In genomic region chr20:23365390-23366165, GRCh38 we compare ENCODE assay signal across 13 cellular contexts. TPM values are rescaled to one million over a fixed set of nuclear protein-coding genes. Genes with fewer than 3 reads are reported as not detected.
DNase-seq lines count a peak whose midpoint lies in the region; ATAC-seq, FAIRE-seq and TF ChIP-seq lines count a peak whose summit lies in the region.
"Had no signal": no experiment of that assay in that cellular context is flagged by ENCODE, and none has a peak within 500 bp of the region (broad histone marks: within the 10 kb centered on the region; RNA-seq: fewer than 3 reads in every experiment).

No MANE protein-coding gene starts in this region.

- CTCF ChIA-PET in activated CD4-positive, alpha-beta memory T cell treated with anti-CD3 and anti-CD28 coated beads, Interleukin-2, amount 10 ng/mL, durations not matched to agents 7 days and 5 days (lab: Charles Lee): interaction anchor here (1.4 kb wide), 1 partner anchor 54 kb away, joined by 6 read pairs; no protein-coding TSS in a partner anchor
- CTCF ChIA-PET in activated CD4-positive, alpha-beta memory T cell treated with anti-CD3 and anti-CD28 coated beads for 36 hours (lab: Charles Lee): no interaction called here
- CTCF ChIA-PET in H1 (lab: Charles Lee; ENCODE audit: partially characterized antibody): interaction anchor here (1.0 to 1.4 kb wide), 2 partner anchors 9 to 27 kb away, joined by 3 read pairs; no protein-coding TSS in a partner anchor

- TF ChIP-seq CTCF in OCI-LY1 (IDR thresholded peaks at IDR 0.05; ENCODE audit: low read length) (no peak; the same call in 1 of the 2 replicates), H1 (IDR thresholded peaks at IDR 0.05; ENCODE audit: control extremely low read depth in 1 of 3, insufficient read depth in 1 of 3, low read depth in 1 of 3, low read length in 3 of 3) (peak in 1 of 3 experiments; percentile 18; a peak in 1 of 4 replicates), progenitor cell of endocrine pancreas (IDR thresholded peaks at IDR 0.05; ENCODE audit: unreplicated experiment) (no peak)

- no peak overlapping the region for H2BK15ac ChIP-seq in H1 (ENCODE audit: low read length)

- H3K4me1 ChIP-seq in OCI-LY1 (ENCODE audit: insufficient read depth, low read length, severe bottlenecking) (peaks cover 54% of the 10 kb centered on the region), H1 (replicated peaks in 1 of 4; ENCODE audit: control insufficient read depth in 3 of 4, insufficient read depth in 4 of 4, low read length in 3 of 4) (peaks cover 0 to 6% (median 5%) of the 10 kb centered on the region in 4 experiments; a peak in 4 of 7 replicates)

- H3K23ac ChIP-seq in H1 (ENCODE audit: insufficient read length): no peak overlapping the region

- FAIRE-seq in H1 (lab: Jason Lieb, UNC): no peak
- FAIRE-seq: G401.6 had no signal

- H3K27ac Mint-ChIP-seq in activated CD4-positive, alpha-beta memory T cell treated with anti-CD3 and anti-CD28 coated beads, Interleukin-2, amount 10 ng/mL, durations not matched to agents 7 days and 5 days: peak overlapping the region; percentile 13
- no peak overlapping the region for H3K27ac Mint-ChIP-seq in activated CD4-positive, alpha-beta memory T cell treated with anti-CD3 and anti-CD28 coated beads for 36 hours
- H3K27ac Mint-ChIP-seq in progenitor cell of endocrine pancreas: peak overlapping the region; percentile 87

- no peaks in the 10 kb centered on the region for H3F3A ChIP-seq in OCI-LY1 (ENCODE audit: insufficient read depth, low read length)

- H3K27ac ChIP-seq in OCI-LY1 (ENCODE audit: low read depth, low read length, poor library complexity, severe bottlenecking): no peak overlapping the region
- H3K27ac ChIP-seq in H1 (ENCODE audit: low read depth, low read length): no peak overlapping the region

- H3K18ac ChIP-seq in H1 (ENCODE audit: extremely low read depth, low read length): no peak overlapping the region

- no peaks in the 10 kb centered on the region for H3K9me2 ChIP-seq in OCI-LY1 (ENCODE audit: low read depth, low read length)

- intact Hi-C loops in activated CD4-positive, alpha-beta memory T cell treated with anti-CD3 and anti-CD28 coated beads for 36 hours (cut with micrococcal nuclease): loop anchor here (1.0 to 5.0 kb wide), 4 partner anchors 14 to 1808 kb away; no protein-coding TSS in a partner anchor

- H3K4me3 Mint-ChIP-seq in activated CD4-positive, alpha-beta memory T cell treated with anti-CD3 and anti-CD28 coated beads, Interleukin-2, amount 10 ng/mL, durations not matched to agents 7 days and 5 days: no peak overlapping the region
- no peak overlapping the region for H3K4me3 Mint-ChIP-seq in activated CD4-positive, alpha-beta memory T cell treated with anti-CD3 and anti-CD28 coated beads for 36 hours
- H3K4me3 Mint-ChIP-seq in progenitor cell of endocrine pancreas (ENCODE audit: low read depth): peak overlapping the region; percentile 44

- H3K9me3 ChIP-seq in OCI-LY1 (ENCODE audit: low read length) (no peaks in the 10 kb centered on the region), H1 (ENCODE audit: insufficient read depth in 2 of 2, low read depth in 1 of 2, low read length in 1 of 2) (no peaks in the 10 kb centered on the region)

- H3K4me3 ChIP-seq in OCI-LY1 (ENCODE audit: low read depth, low read length, poor library complexity, severe bottlenecking) (no peak overlapping the region), H1 (ENCODE audit: extremely low read depth in 1 of 4, insufficient read depth in 2 of 4, low read depth in 3 of 4, low read length in 4 of 4) (no peak overlapping the region)

- H3K79me1 ChIP-seq in H1 (ENCODE audit: low read depth, low read length): peaks cover 10% of the 10 kb centered on the region

- peaks cover 50% of the 10 kb centered on the region for H3K36me3 Mint-ChIP-seq in activated CD4-positive, alpha-beta memory T cell treated with anti-CD3 and anti-CD28 coated beads, Interleukin-2, amount 10 ng/mL, durations not matched to agents 7 days and 5 days (ENCODE audit: low read depth)
- H3K36me3 Mint-ChIP-seq in activated CD4-positive, alpha-beta memory T cell treated with anti-CD3 and anti-CD28 coated beads for 36 hours: peaks cover 31% of the 10 kb centered on the region
- peaks cover 19% of the 10 kb centered on the region for H3K36me3 Mint-ChIP-seq in progenitor cell of endocrine pancreas (ENCODE audit: insufficient read depth)

- no peaks in the 10 kb centered on the region for H3K27me3 Mint-ChIP-seq in activated CD4-positive, alpha-beta memory T cell treated with anti-CD3 and anti-CD28 coated beads, Interleukin-2, amount 10 ng/mL, durations not matched to agents 7 days and 5 days
- peaks cover 2% of the 10 kb centered on the region for H3K27me3 Mint-ChIP-seq in activated CD4-positive, alpha-beta memory T cell treated with anti-CD3 and anti-CD28 coated beads for 36 hours
- no peaks in the 10 kb centered on the region for H3K27me3 Mint-ChIP-seq in progenitor cell of endocrine pancreas

- TF ChIP-seq EP300 in H1 (IDR thresholded peaks at IDR 0.05; ENCODE audit: borderline replicate concordance in 1 of 2, low read depth in 2 of 2, low read length in 2 of 2): no peak

- peaks cover 8% of the 10 kb centered on the region; the same call in 1 of the 2 replicates for H3K23me2 ChIP-seq in H1 (ENCODE audit: low read depth, low read length)

- TF ChIP-seq POLR2A in H1 (IDR thresholded peaks at IDR 0.05; ENCODE audit: control extremely low read depth in 1 of 2, low read depth in 2 of 2, low read length in 2 of 2): no peak

- H3K79me2 ChIP-seq in OCI-LY1 (ENCODE audit: insufficient read depth, low read length) (peaks cover 58% of the 10 kb centered on the region), H1 (ENCODE audit: control insufficient read depth in 1 of 2, insufficient read depth in 2 of 2, low read length in 2 of 2) (peaks cover 0 to 54% of the 10 kb centered on the region in 2 experiments; a peak in 3 of 4 replicates)

- peaks cover 60% of the 10 kb centered on the region for H3K4me1 Mint-ChIP-seq in activated CD4-positive, alpha-beta memory T cell treated with anti-CD3 and anti-CD28 coated beads, Interleukin-2, amount 10 ng/mL, durations not matched to agents 7 days and 5 days
- peaks cover 54% of the 10 kb centered on the region for H3K4me1 Mint-ChIP-seq in activated CD4-positive, alpha-beta memory T cell treated with anti-CD3 and anti-CD28 coated beads for 36 hours (ENCODE audit: low read depth)
- peaks cover 21% of the 10 kb centered on the region for H3K4me1 Mint-ChIP-seq in progenitor cell of endocrine pancreas (ENCODE audit: low read depth)

- TF ChIP-seq RAD21 in H1 (IDR thresholded peaks at IDR 0.05 in 1 of 2, conservative IDR thresholded peaks at IDR 0.05 in 1 of 2; ENCODE audit: low read depth in 2 of 2, low read length in 2 of 2): no peak; a peak in 1 of 4 replicates

- no peak overlapping the region for H3K14ac ChIP-seq in H1 (ENCODE audit: insufficient read length)

- ATAC-seq in GM19455 (IDR thresholded peaks at IDR 0.05; ENCODE audit: unreplicated experiment): no peak

- no peak overlapping the region for H2BK12ac ChIP-seq in H1 (ENCODE audit: low read depth, low read length)

- peak overlapping the region; percentile 56 for H3K4me2 ChIP-seq in OCI-LY1 (ENCODE audit: low read length)
- H3K4me2 ChIP-seq in H1 (ENCODE audit: insufficient read depth in 1 of 2, low read depth in 2 of 2, low read length in 2 of 2): no peak overlapping the region; a peak in 1 of 4 replicates

- H3K9ac ChIP-seq in OCI-LY1 (ENCODE audit: low read length): peak overlapping the region; percentile 33; the same call in 1 of the 2 replicates
- no peak overlapping the region; a peak in 1 of 7 replicates for H3K9ac ChIP-seq in H1 (replicated peaks in 1 of 4; ENCODE audit: extremely low read depth in 1 of 4, low read depth in 3 of 4, low read length in 3 of 4)

- no peak overlapping the region for H4K5ac ChIP-seq in H1 (ENCODE audit: insufficient read length, low read depth, low read length)

- no peaks in the 10 kb centered on the region for H3K9me3 Mint-ChIP-seq in activated CD4-positive, alpha-beta memory T cell treated with anti-CD3 and anti-CD28 coated beads, Interleukin-2, amount 10 ng/mL, durations not matched to agents 7 days and 5 days
- H3K9me3 Mint-ChIP-seq in activated CD4-positive, alpha-beta memory T cell treated with anti-CD3 and anti-CD28 coated beads for 36 hours: no peaks in the 10 kb centered on the region
- H3K9me3 Mint-ChIP-seq in progenitor cell of endocrine pancreas (ENCODE audit: low read depth): no peaks in the 10 kb centered on the region

- H4K91ac ChIP-seq in H1 (replicated peaks; ENCODE audit: insufficient read length, low read length): no peak overlapping the region

- H3K27me3 ChIP-seq in OCI-LY1 (ENCODE audit: insufficient read depth, low read length): no peaks in the 10 kb centered on the region
- H3K27me3 ChIP-seq in H1 (replicated peaks in 1 of 4; ENCODE audit: control insufficient read depth in 3 of 4, extremely low read depth in 1 of 4, insufficient read depth in 3 of 4, low read length in 3 of 4): no peaks in the 10 kb centered on the region

- no peak overlapping the region for H2BK20ac ChIP-seq in H1 (ENCODE audit: low read length)

- WGBS in H1 (ENCODE audit: extremely low coverage in 1 of 2, insufficient coverage in 1 of 2, insufficient read length in 1 of 2, insufficient replicate concordance in 2 of 2, low coverage in 1 of 2, low lambda C conversion rate in 2 of 2, missing lambda C conversion rate in 1 of 2), 2 experiments: 95% methylated on average over 55 of the region's 65 CpGs; no CpG with 5 or more reads in 1 of the 2 experiments

- no peak for DNase-seq in activated CD4-positive, alpha-beta memory T cell treated with anti-CD3 and anti-CD28 coated beads, Interleukin-2, amount 10 ng/mL, durations not matched to agents 7 days and 5 days
- DNase-seq in activated CD4-positive, alpha-beta memory T cell treated with anti-CD3 and anti-CD28 coated beads for 36 hours: no peak
- DNase-seq in H1 (ENCODE audit: low read depth in 1 of 2, low spot score in 2 of 2) (no peak), progenitor cell of endocrine pancreas (ENCODE audit: low spot score, unreplicated experiment) (no peak), NCI-H128 (lab: John Stamatoyannopoulos, UW; ENCODE audit: unreplicated experiment) (no peak), NCI-H1436 treated with DMSO at 0.1 percent for 48 hours (lab: John Stamatoyannopoulos, UW) (no peak)
- DNase-seq: activated CD4-positive, alpha-beta T cell treated with anti-CD3 and anti-CD28 coated beads for 48 hours; aorta; Right ventricle myocardium superior; stimulated activated naive CD4-positive, alpha-beta T cell had no signal

- H3K36me3 ChIP-seq in OCI-LY1 (ENCODE audit: insufficient read depth, low read length) (peaks cover 61% of the 10 kb centered on the region), H1 (ENCODE audit: control insufficient read depth in 2 of 4, insufficient read depth in 4 of 4, low read length in 3 of 4) (peaks cover 12 to 31% (median 19%) of the 10 kb centered on the region in 4 experiments)

- no peak overlapping the region for H3K56ac ChIP-seq in H1 (replicated peaks; ENCODE audit: insufficient read length, low read depth, low read length)

- no peak overlapping the region for H2BK5ac ChIP-seq in H1 (ENCODE audit: low read depth, low read length)

- H2AFZ ChIP-seq in OCI-LY1 (ENCODE audit: low read length) (no peak overlapping the region), H1 (ENCODE audit: low read length) (no peak overlapping the region)

- POLR2A ChIA-PET in activated CD4-positive, alpha-beta memory T cell treated with anti-CD3 and anti-CD28 coated beads, Interleukin-2, amount 10 ng/mL, durations not matched to agents 7 days and 5 days (lab: Charles Lee): interaction anchor here (1.4 kb wide), 2 partner anchors 15 to 34 kb away, joined by 5 to 8 read pairs; partner anchors contain the start of gene NXT1
- POLR2A ChIA-PET in activated CD4-positive, alpha-beta memory T cell treated with anti-CD3 and anti-CD28 coated beads for 36 hours (lab: Charles Lee): interaction anchor here (1.4 kb wide), 1 partner anchor 15 kb away, joined by 6 read pairs; the partner anchor contains the start of gene NXT1
- POLR2A ChIA-PET in H1 (lab: Charles Lee; ENCODE audit: partially characterized antibody): interaction anchor here (1.2 kb wide), 1 partner anchor 25 kb away, joined by 5 read pairs; no protein-coding TSS in a partner anchor

- peak overlapping the region; percentile 76; the same call in 1 of the 2 replicates for H4K8ac ChIP-seq in H1 (ENCODE audit: extremely low read depth, insufficient read depth, low read length)

- H2BK120ac ChIP-seq in H1 (replicated peaks; ENCODE audit: low read depth, low read length): no peak overlapping the region

- no peak overlapping the region for H2AK5ac ChIP-seq in H1 (ENCODE audit: low read depth, low read length)

- no peak overlapping the region for H3K4ac ChIP-seq in H1 (replicated peaks; ENCODE audit: insufficient read length, low read depth, low read length)

- H4K20me1 ChIP-seq in OCI-LY1 (ENCODE audit: insufficient read depth, low read length) (0 out of 2 replicates have a peak, but pooled peaks cover 2% of the 10 kb centered on the region), H1 (replicated peaks in 1 of 2; ENCODE audit: control insufficient read depth in 1 of 2, insufficient read depth in 2 of 2, low read length in 2 of 2) (peaks cover 12 to 22% of the 10 kb centered on the region in 2 experiments)

RNA-seq across cellular contexts. Expression of gene GZF1, which starts 3.6 kb away (rescaled TPM):
- total RNA-seq in activated CD4-positive, alpha-beta memory T cell treated with anti-CD3 and anti-CD28 coated beads, Interleukin-2, amount 10 ng/mL, durations not matched to agents 7 days and 5 days: 10 to 100 TPM; 13.5 to 14.3 TPM
- total RNA-seq in activated CD4-positive, alpha-beta memory T cell treated with anti-CD3 and anti-CD28 coated beads for 36 hours: 1 to 10 TPM; 6.6 to 7.5 TPM
- total RNA-seq in H1 (2021; fragmentation: NEBNext Ultra II Directional; extraction: Animal tissue kit (Norgen Biotek cat#: 25700)): 11.9 and 14.5 TPM in 2 replicates
- 8.2 and 16.2 TPM in 2 replicates for polyA plus RNA-seq in H1 (2011; rRNA removed)
- polyA plus RNA-seq in H1 (2011; cell fraction: cytosol; rRNA removed): 15.2 TPM
- polyA plus RNA-seq in H1 (2011; cell fraction: nucleus; rRNA removed): 51.0 TPM
- 7.7 to 14.7 TPM (median 10.5 TPM) in 4 replicates for polyA plus RNA-seq in H1 (2012, experiment 1 of 2)
- polyA plus RNA-seq in H1 (2012, experiment 2 of 2): 1.1 TPM
- 4.6 TPM for polyA plus RNA-seq in H1 (2013, experiment 1 of 2)
- polyA plus RNA-seq in H1 (2013, experiment 2 of 2): 4.8 TPM
- polyA minus RNA-seq in H1 (2011; rRNA and poly(A)+ RNA removed): 56.7 and 63.7 TPM in 2 replicates
- 13.9 TPM for polyA minus RNA-seq in H1 (2011; cell fraction: cytosol; rRNA and poly(A)+ RNA removed)
- 40.3 TPM for polyA minus RNA-seq in H1 (2011; cell fraction: nucleus; rRNA and poly(A)+ RNA removed)
- 14.3 and 17.8 TPM in 2 replicates for total RNA-seq in progenitor cell of endocrine pancreas

RNA-seq across cellular contexts. Expression of gene NXT1, which starts 15.0 kb away (rescaled TPM):
- total RNA-seq in activated CD4-positive, alpha-beta memory T cell treated with anti-CD3 and anti-CD28 coated beads, Interleukin-2, amount 10 ng/mL, durations not matched to agents 7 days and 5 days: 10 to 100 TPM; 26.2 to 28.4 TPM
- 10 to 100 TPM; 39.0 to 39.3 TPM for total RNA-seq in activated CD4-positive, alpha-beta memory T cell treated with anti-CD3 and anti-CD28 coated beads for 36 hours
- total RNA-seq in H1 (2021; fragmentation: NEBNext Ultra II Directional; extraction: Animal tissue kit (Norgen Biotek cat#: 25700)): 20.4 and 23.1 TPM in 2 replicates
- polyA plus RNA-seq in H1 (2011; rRNA removed): 24.3 and 26.5 TPM in 2 replicates
- 24.9 TPM for polyA plus RNA-seq in H1 (2011; cell fraction: cytosol; rRNA removed)
- polyA plus RNA-seq in H1 (2011; cell fraction: nucleus; rRNA removed): 19.2 TPM
- polyA plus RNA-seq in H1 (2012, experiment 1 of 2): 15.1 to 22.8 TPM (median 18.6 TPM) in 4 replicates
- 26.4 TPM for polyA plus RNA-seq in H1 (2012, experiment 2 of 2)
- polyA plus RNA-seq in H1 (2013, experiment 1 of 2): 23.3 TPM
- polyA plus RNA-seq in H1 (2013, experiment 2 of 2): 22.5 TPM
- 13.0 and 14.3 TPM in 2 replicates for polyA minus RNA-seq in H1 (2011; rRNA and poly(A)+ RNA removed)
- 9.3 TPM for polyA minus RNA-seq in H1 (2011; cell fraction: cytosol; rRNA and poly(A)+ RNA removed)
- polyA minus RNA-seq in H1 (2011; cell fraction: nucleus; rRNA and poly(A)+ RNA removed): 7.2 TPM
- total RNA-seq in progenitor cell of endocrine pancreas: 19.2 and 21.2 TPM in 2 replicates

RNA-seq across cellular contexts. Expression of gene NAPB, which starts 55.7 kb away (rescaled TPM):
- 10 to 100 TPM; 16.0 TPM for total RNA-seq in activated CD4-positive, alpha-beta memory T cell treated with anti-CD3 and anti-CD28 coated beads, Interleukin-2, amount 10 ng/mL, durations not matched to agents 7 days and 5 days
- total RNA-seq in activated CD4-positive, alpha-beta memory T cell treated with anti-CD3 and anti-CD28 coated beads for 36 hours: 1 to 10 TPM; 7.3 to 7.6 TPM
- total RNA-seq in H1 (2021; fragmentation: NEBNext Ultra II Directional; extraction: Animal tissue kit (Norgen Biotek cat#: 25700)): 12.3 and 12.8 TPM in 2 replicates
- 3.5 and 6.2 TPM in 2 replicates for polyA plus RNA-seq in H1 (2011; rRNA removed)
- polyA plus RNA-seq in H1 (2011; cell fraction: cytosol; rRNA removed): 9.2 TPM
- polyA plus RNA-seq in H1 (2011; cell fraction: nucleus; rRNA removed): 4.4 TPM
- 6.8 to 9.9 TPM (median 8.6 TPM) in 4 replicates for polyA plus RNA-seq in H1 (2012, experiment 1 of 2)
- polyA plus RNA-seq in H1 (2012, experiment 2 of 2): 0.73 TPM
- 6.0 TPM for polyA plus RNA-seq in H1 (2013, experiment 1 of 2)
- polyA plus RNA-seq in H1 (2013, experiment 2 of 2): 5.6 TPM
- 7.5 and 9.9 TPM in 2 replicates for polyA minus RNA-seq in H1 (2011; rRNA and poly(A)+ RNA removed)
- polyA minus RNA-seq in H1 (2011; cell fraction: cytosol; rRNA and poly(A)+ RNA removed): 7.9 TPM
- polyA minus RNA-seq in H1 (2011; cell fraction: nucleus; rRNA and poly(A)+ RNA removed): 18.6 TPM
- total RNA-seq in progenitor cell of endocrine pancreas: 20.1 and 22.2 TPM in 2 replicates
